8 cellular contexts compared by ENCODE assay signal in the genomic region with DNA sequence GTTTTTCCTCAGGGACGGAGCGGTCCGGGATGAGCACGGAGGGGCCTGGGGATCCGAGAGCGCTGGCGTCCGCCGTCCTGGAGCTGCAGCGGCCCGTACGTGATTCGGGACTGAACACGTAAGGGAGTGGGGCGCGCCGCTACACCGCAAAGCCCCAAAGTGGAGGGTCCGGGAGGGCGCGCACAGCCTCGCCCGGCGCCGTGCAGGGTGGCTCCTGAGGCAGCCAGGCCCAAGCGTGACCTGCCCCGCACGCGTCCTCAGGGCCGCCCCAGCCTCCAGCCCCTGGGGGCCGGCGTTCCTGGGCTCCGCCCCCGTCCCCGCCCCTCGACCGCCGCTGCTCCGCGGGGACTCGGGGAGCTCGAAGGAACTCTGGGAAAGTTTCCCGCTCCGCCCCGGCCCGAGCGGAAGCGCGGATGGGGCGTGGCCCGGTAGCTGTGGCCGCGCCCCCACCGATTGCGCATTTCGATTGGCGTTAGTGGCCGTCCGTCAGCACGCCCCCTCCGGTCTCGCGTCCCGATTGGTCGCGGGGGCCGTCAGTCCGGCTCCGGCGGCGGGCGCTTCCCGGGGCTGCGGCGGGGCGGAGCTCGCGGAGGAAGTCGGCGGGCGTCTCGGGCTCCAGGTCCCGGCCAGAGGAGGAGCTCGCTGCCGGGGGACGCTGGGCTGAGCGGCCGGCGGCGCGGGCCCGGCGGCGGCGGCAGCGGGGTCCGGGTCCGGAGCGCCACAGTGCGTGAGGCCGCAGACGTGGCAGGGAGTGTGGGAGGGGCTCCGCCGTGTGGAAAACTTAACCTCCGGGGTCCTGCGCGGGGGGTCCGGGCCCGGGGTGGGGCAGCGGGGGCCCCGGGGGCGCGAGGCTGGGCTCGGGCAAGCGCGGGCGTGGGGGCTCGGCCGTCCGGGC.
DNase-seq lines count a peak whose midpoint lies in the region; ATAC-seq and TF ChIP-seq lines count a peak whose summit lies in the region.

Gene ANKRD16 (minus strand): TSS at position 270 of the 895 bp plus-strand sequence. CDS start 539 bp downstream, outside the sequence.
Gene FBH1 (plus strand): TSS at position 620 of the 895 bp plus-strand sequence. CDS start 103 bp downstream, at position 723.

- H3K27me3 ChIP-seq in effector memory CD4-positive, alpha-beta T cell (replicated peaks; ENCODE audit: control insufficient read depth, insufficient read depth, low read length, poor library complexity, severe bottlenecking), result no peaks in the 10 kb centered on the region

- H3K9me3 Mint-ChIP-seq in memory B cell, result no peaks in the 10 kb centered on the region

- peak within 1 kb of the TSS; percentile 68 for H3K27ac Mint-ChIP-seq in memory B cell

- no peaks in the 10 kb centered on the region for H3K9me3 ChIP-seq in effector memory CD4-positive, alpha-beta T cell (ENCODE audit: control insufficient read depth, low read length)

- H3K27ac ChIP-seq in effector memory CD4-positive, alpha-beta T cell (ENCODE audit: insufficient read depth, low read length, poor library complexity, severe bottlenecking), result peak within 1 kb of the TSS; percentile 76

- no peak for TF ChIP-seq CTCF in GM20000 (IDR thresholded peaks at IDR 0.05; ENCODE audit: extremely low read depth, missing control alignments)

- H3K36me3 Mint-ChIP-seq in memory B cell, result peaks cover 8% of the 10 kb centered on the region

- DNase-seq in COLO668 (lab: John Stamatoyannopoulos, UW; ENCODE audit: unreplicated experiment), result peak; percentile 97
- DNase-seq in GM20000 (ENCODE audit: low spot score), result peak; percentile 100
- DNase-seq in HS-5 (ENCODE audit: low read depth), result peak; percentile 60
- peak; percentile 73 for DNase-seq in NK-92 (lab: John Stamatoyannopoulos, UW; ENCODE audit: unreplicated experiment)
- peak; percentile 94 to 97 for DNase-seq in activated CD8-positive, alpha-beta memory T cell treated with anti-CD3 and anti-CD28 coated beads for 4 hours (ENCODE audit: low read depth in 2 of 2)
- peak; percentile 95 to 97 (median 96) for DNase-seq in effector memory CD4-positive, alpha-beta T cell
- DNase-seq in memory B cell (ENCODE audit: low spot score in 2 of 2), result peak; percentile 96 to 97
- DNase-seq in stimulated activated CD8-positive, alpha-beta memory T cell treated with anti-CD3 and anti-CD28 coated beads, Interleukin-12 subunit alpha, Interleukin-12 subunit beta, amount 100 ng/mL, for 1 hour (ENCODE audit: low read depth), result peak; percentile 94

- H3K27me3 Mint-ChIP-seq in memory B cell, result no peaks in the 10 kb centered on the region

- H3K4me3 Mint-ChIP-seq in memory B cell, result peak within 1 kb of the TSS; percentile 93

- peak; percentile 85 for ATAC-seq in memory B cell (ENCODE audit: low read depth)

- peaks cover 43% of the 10 kb centered on the region for H3K4me1 Mint-ChIP-seq in memory B cell

- peaks cover 9% of the 10 kb centered on the region for H3K36me3 ChIP-seq in effector memory CD4-positive, alpha-beta T cell (ENCODE audit: control insufficient read depth, insufficient read depth, low read length)

- H3K4me3 ChIP-seq in effector memory CD4-positive, alpha-beta T cell (ENCODE audit: insufficient read depth, low read depth, low read length, poor library complexity, severe bottlenecking), result peak within 1 kb of the TSS; percentile 84

- H3K4me1 ChIP-seq in effector memory CD4-positive, alpha-beta T cell (ENCODE audit: control insufficient read depth, insufficient read depth, low read length, poor library complexity, severe bottlenecking), result peaks cover 12% of the 10 kb centered on the region

Comparison
In these comparisons a context has a peak if more than half of its experiments do, and no peak if none do; other contexts are left out.
1. Peak in every context shown above with its lines: DNase-seq, ATAC-seq, H3K4me3 ChIP-seq and H3K27ac ChIP-seq.